In the genomic region with DNA sequence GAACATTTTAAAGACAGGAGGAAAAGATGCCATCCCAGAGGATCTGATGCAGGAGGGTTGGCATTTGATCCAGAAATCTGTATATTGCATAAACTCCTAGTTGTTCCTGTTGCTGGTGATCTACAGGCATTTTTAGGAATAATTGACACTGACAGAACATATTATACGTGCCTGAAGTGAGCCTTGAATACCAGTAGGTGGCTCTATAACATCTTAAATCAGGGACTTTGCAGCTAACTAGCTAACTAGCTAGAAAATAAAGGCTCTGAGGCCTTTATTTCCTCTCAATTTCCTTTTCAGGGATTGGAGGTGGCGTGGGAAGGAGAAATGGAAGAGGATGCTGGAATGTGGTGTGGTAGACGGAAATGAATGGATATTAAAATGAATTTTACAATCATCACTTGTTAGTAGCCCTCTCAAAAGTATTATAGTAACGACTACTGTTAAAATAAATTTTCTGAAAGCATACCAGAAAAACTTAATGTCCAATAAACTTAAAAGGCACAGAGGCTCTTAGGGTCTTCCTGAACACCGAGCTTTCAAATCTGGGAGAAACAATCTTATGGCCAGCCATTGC, we compare ENCODE assay signal across 8 cellular contexts. TPM values are rescaled to one million over a fixed set of nuclear protein-coding genes. Genes with fewer than 3 reads are reported as not detected.
A peak's percentile ranks its signal among the peaks of the same experiment; 100 is the strongest.
DNase-seq lines count a peak whose midpoint lies in the region; ATAC-seq and TF ChIP-seq lines count a peak whose summit lies in the region.

No MANE protein-coding gene starts in this region.

- no peak overlapping the region for H3K4me3 Mint-ChIP-seq in activated CD8-positive, alpha-beta memory T cell treated with anti-CD3 and anti-CD28 coated beads, Interleukin-2, amount 10 ng/mL, durations not matched to agents 7 days and 5 days
- H3K4me3 Mint-ChIP-seq in T-cell = peak overlapping the region in 1 of 3 donors; percentile 22
- H3K4me3 Mint-ChIP-seq in nephron progenitor cell = no peak overlapping the region

- H3K27ac ChIP-seq in esophagus squamous epithelium = no peak overlapping the region

- no peaks in the 10 kb centered on the region for H3K27me3 ChIP-seq in esophagus squamous epithelium

- H3K4me1 Mint-ChIP-seq in activated CD8-positive, alpha-beta memory T cell treated with anti-CD3 and anti-CD28 coated beads, Interleukin-2, amount 10 ng/mL, durations not matched to agents 7 days and 5 days = peaks cover 84% of the 10 kb centered on the region
- H3K4me1 Mint-ChIP-seq in T-cell (peaks cover 70 to 76% (median 70%) of the 10 kb centered on the region in 3 donors), nephron progenitor cell (peaks cover 37% of the 10 kb centered on the region)

- CTCF ChIA-PET in activated CD8-positive, alpha-beta memory T cell treated with anti-CD3 and anti-CD28 coated beads, Interleukin-2, amount 10 ng/mL, durations not matched to agents 7 days and 5 days (lab: Charles Lee) = interaction anchor here (0.9 to 3.6 kb wide), 22 partner anchors 13 to 345 kb away, joined by 3 to 26 read pairs (median 5); partner anchors contain the start of genes ABHD10 and PHLDB2
- CTCF ChIA-PET in T-cell (lab: Charles Lee) = interaction anchor here (0.5 to 6.0 kb wide), 38 partner anchors 8 to 1346 kb away, joined by 3 to 69 read pairs (median 6); partner anchors contain the start of genes ABHD10 (in 1 of the 2) and PHLDB2 (in 1 of the 2)

- WGBS in esophagus squamous epithelium, 2 donors = 27 to 34% methylated on average over 5 of the region's 5 CpGs

- POLR2A ChIA-PET in T-cell (lab: Charles Lee) = interaction anchor here (0.5 to 1.2 kb wide), 6 partner anchors 22 to 310 kb away, joined by 3 to 7 read pairs (median 3); partner anchors contain the start of gene ABHD10 (in 1 of the 2)

- intact Hi-C loops in esophagus squamous epithelium (cut with DNase I) = no loop called here

- no peaks in the 10 kb centered on the region for H3K36me3 ChIP-seq in esophagus squamous epithelium

- peaks cover 3% of the 10 kb centered on the region for H3K9me3 Mint-ChIP-seq in activated CD8-positive, alpha-beta memory T cell treated with anti-CD3 and anti-CD28 coated beads, Interleukin-2, amount 10 ng/mL, durations not matched to agents 7 days and 5 days (ENCODE audit: low read depth)
- H3K9me3 Mint-ChIP-seq in T-cell (no peaks in the 10 kb centered on the region), nephron progenitor cell (peaks cover 5% of the 10 kb centered on the region)

- ATAC-seq in activated CD8-positive, alpha-beta memory T cell treated with anti-CD3 and anti-CD28 coated beads, Interleukin-2, amount 10 ng/mL, durations not matched to agents 7 days and 5 days = peak; percentile 40
- ATAC-seq in HG02642 (IDR thresholded peaks at IDR 0.05; ENCODE audit: poor library complexity, unreplicated experiment) = peak; percentile 44
- ATAC-seq in T-cell (replicated peaks in 1 of 4) = peak in 3 of 4 experiments; percentile 35 to 59 (median 36)

- no peak for DNase-seq in activated CD8-positive, alpha-beta memory T cell treated with anti-CD3 and anti-CD28 coated beads, Interleukin-2, amount 10 ng/mL, durations not matched to agents 7 days and 5 days
- no peak for DNase-seq in activated CD8-positive, alpha-beta memory T cell treated with anti-CD3 and anti-CD28 coated beads, Interleukin-2, amount 50 U/mL, for 48 hours
- DNase-seq in NCI-H1436 treated with DMSO at 0.1 percent for 48 hours (lab: John Stamatoyannopoulos, UW) (peak; percentile 59), T-cell (no peak), esophagus squamous epithelium (lab: John Stamatoyannopoulos, UW) (no peak), nephron progenitor cell (peak; percentile 8), COLO668 (lab: John Stamatoyannopoulos, UW; ENCODE audit: unreplicated experiment) (no peak)

- TF ChIP-seq POLR2A in esophagus squamous epithelium (IDR thresholded peaks at IDR 0.05) = no peak

- TF ChIP-seq CTCF in esophagus squamous epithelium (IDR thresholded peaks at IDR 0.05) (peak; percentile 45 to 86 (median 72)), nephron progenitor cell (IDR thresholded peaks at IDR 0.05) (peak; percentile 70)

- H3K27me3 Mint-ChIP-seq in activated CD8-positive, alpha-beta memory T cell treated with anti-CD3 and anti-CD28 coated beads, Interleukin-2, amount 10 ng/mL, durations not matched to agents 7 days and 5 days = no peaks in the 10 kb centered on the region
- H3K27me3 Mint-ChIP-seq in T-cell = no peaks in the 10 kb centered on the region
- no peaks in the 10 kb centered on the region for H3K27me3 Mint-ChIP-seq in nephron progenitor cell (ENCODE audit: low read depth, poor library complexity)

- H3K4me1 ChIP-seq in esophagus squamous epithelium = peaks cover 0 to 17% (median 7%) of the 10 kb centered on the region in 3 donors

- peaks cover 0 to 3% (median 0%) of the 10 kb centered on the region in 3 donors for H3K9me3 ChIP-seq in esophagus squamous epithelium

- H3K36me3 Mint-ChIP-seq in activated CD8-positive, alpha-beta memory T cell treated with anti-CD3 and anti-CD28 coated beads, Interleukin-2, amount 10 ng/mL, durations not matched to agents 7 days and 5 days = peaks cover 37% of the 10 kb centered on the region
- peaks cover 12% of the 10 kb centered on the region for H3K36me3 Mint-ChIP-seq in T-cell
- no peaks in the 10 kb centered on the region for H3K36me3 Mint-ChIP-seq in nephron progenitor cell (ENCODE audit: low read depth)

- peak overlapping the region; percentile 75 for H3K27ac Mint-ChIP-seq in activated CD8-positive, alpha-beta memory T cell treated with anti-CD3 and anti-CD28 coated beads, Interleukin-2, amount 10 ng/mL, durations not matched to agents 7 days and 5 days
- H3K27ac Mint-ChIP-seq in T-cell = peak overlapping the region; percentile 84 to 86
- H3K27ac Mint-ChIP-seq in nephron progenitor cell = no peak overlapping the region

- H3K4me3 ChIP-seq in esophagus squamous epithelium = no peak overlapping the region

RNA-seq across cellular contexts. Expression of gene PLCXD2, which starts 5.5 kb away (rescaled TPM):
- 10 to 100 TPM; 16.7 to 21.1 TPM for total RNA-seq in activated CD8-positive, alpha-beta memory T cell treated with anti-CD3 and anti-CD28 coated beads, Interleukin-2, amount 10 ng/mL, durations not matched to agents 7 days and 5 days
- total RNA-seq in T-cell (10 to 100 TPM in 3 of 5 donors, 1 to 10 TPM in 2; 8.5 to 24.9 (median 10.5) TPM), esophagus squamous epithelium (1 to 10 TPM in 3 of 4 donors, under 1 TPM in 1; 0.53 to 3.6 (median 1.5) TPM)

Comparison
In these comparisons a context has a peak if more than half of its experiments do, and no peak if none do; other contexts are left out.
1. DNase-seq: peak in NCI-H1436 treated with DMSO at 0.1 percent for 48 hours (single experiment) and nephron progenitor cell (single experiment); none in activated CD8-positive, alpha-beta memory T cell treated with anti-CD3 and anti-CD28 coated beads, Interleukin-2, amount 10 ng/mL, durations not matched to agents 7 days and 5 days (single experiment), activated CD8-positive, alpha-beta memory T cell treated with anti-CD3 and anti-CD28 coated beads, Interleukin-2, amount 50 U/mL, for 48 hours (single experiment), T-cell (0 of 34), esophagus squamous epithelium (single experiment) and COLO668 (single experiment).
2. Peak in every context shown above with its lines, with median percentiles within 50 percentile points of each other: ATAC-seq.